10 cellular contexts compared by ENCODE assay signal in the genomic region with DNA sequence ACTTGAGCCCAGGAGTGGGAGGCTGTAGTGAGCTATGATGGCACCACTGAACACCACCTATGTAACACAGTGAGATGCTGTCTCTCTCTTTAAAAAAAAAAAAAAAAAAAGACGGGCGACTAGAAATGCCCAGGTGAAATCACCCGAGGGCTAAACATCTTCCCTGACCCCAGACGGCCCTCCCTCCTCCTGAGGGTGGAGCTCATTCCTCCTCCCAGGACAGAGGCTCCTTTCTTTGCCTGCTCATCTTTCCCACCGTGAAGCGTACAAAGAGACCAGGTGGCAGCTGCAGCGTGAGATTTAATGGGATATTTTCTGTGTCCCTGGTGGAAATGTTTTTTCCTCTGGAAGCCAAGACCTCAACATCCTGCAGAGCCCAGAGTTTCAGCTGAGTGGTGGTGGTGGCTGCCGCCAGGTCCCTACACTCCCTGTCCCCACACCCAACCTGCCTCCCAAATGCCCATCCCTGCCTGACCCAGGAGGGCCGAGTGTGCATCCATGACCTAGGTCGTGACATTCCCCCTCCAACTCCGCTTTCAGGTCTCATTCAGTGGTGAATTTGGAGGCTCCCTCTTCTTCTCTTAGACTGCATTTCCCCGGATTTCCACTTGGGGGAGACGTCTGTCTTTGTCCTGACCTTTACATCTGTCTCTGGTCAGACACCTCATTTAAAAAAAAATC. TPM values are rescaled to one million over a fixed set of nuclear protein-coding genes. Genes with fewer than 3 reads are reported as not detected.
DNase-seq lines count a peak whose midpoint lies in the region; ATAC-seq, FAIRE-seq and TF ChIP-seq lines count a peak whose summit lies in the region.
"Had no signal": no experiment of that assay in that cellular context is flagged by ENCODE, and none has a peak within 500 bp of the region (broad histone marks: within the 10 kb centered on the region; RNA-seq: fewer than 3 reads in every experiment).

No MANE protein-coding gene starts in this region.

- in situ Hi-C loops in brain microvascular endothelial cell (cut with HindIII; ENCODE audit: low pct_ligation_motif_present, low sequenced_read_pairs), result loop anchor here (25.0 kb wide), 1 partner anchor 162 kb away; no protein-coding TSS in a partner anchor

- no peaks in the 10 kb centered on the region for H3K9me1 ChIP-seq in keratinocyte (ENCODE audit: control insufficient read depth, extremely low read depth, insufficient read depth, low read length)

- H2AFZ ChIP-seq in keratinocyte (ENCODE audit: control insufficient read depth, low read length), result no peak overlapping the region

- no peak overlapping the region for H3K9ac ChIP-seq in keratinocyte (ENCODE audit: control insufficient read depth, extremely low read depth, insufficient read depth, low read length)
- H3K9ac ChIP-seq: BLaER1 had no signal

- no peak overlapping the region for H3K4me2 ChIP-seq in keratinocyte (ENCODE audit: control insufficient read depth, extremely low read depth, insufficient read depth, low read depth, low read length)
- H3K4me2 ChIP-seq: BLaER1 had no signal

- DNase-seq in NCI-H1436 (lab: John Stamatoyannopoulos, UW) (peak; percentile 26), NCI-H1436 treated with DMSO at 0.1 percent for 48 hours (lab: John Stamatoyannopoulos, UW) (no peak), RPMI7951 (ENCODE audit: low read depth) (peak; percentile 50), brain microvascular endothelial cell (peak; percentile 63), keratinocyte (ENCODE audit: low read depth, low spot score) (no peak)
- peak; percentile 33 for DNase-seq in Jurkat, Clone E6-1 (ENCODE audit: low read depth, low spot score)
- DNase-seq in stimulated activated naive B cell treated with anti-CD40 and anti-IgM and Interleukin-4, amounts not matched to agents 10 μg/mL and 1 μg/mL and 100 μg/mL, for 72 hours, result no peak

- peaks cover 21 to 28% of the 10 kb centered on the region in 2 donors for H3K27me3 Mint-ChIP-seq in stimulated activated naive B cell treated with anti-CD40 and anti-IgM and Interleukin-4, amounts not matched to agents 10 μg/mL and 1 μg/mL and 100 μg/mL, for 72 hours

- no peaks in the 10 kb centered on the region for H4K20me1 ChIP-seq in keratinocyte (ENCODE audit: control insufficient read depth, extremely low read depth, insufficient read depth, low read length)
- H4K20me1 ChIP-seq: BLaER1 had no signal

- H3K4me1 Mint-ChIP-seq in stimulated activated naive B cell treated with anti-CD40 and anti-IgM and Interleukin-4, amounts not matched to agents 10 μg/mL and 1 μg/mL and 100 μg/mL, for 72 hours, result peaks cover 2 to 6% of the 10 kb centered on the region in 2 donors

- H3K4me3 Mint-ChIP-seq in stimulated activated naive B cell treated with anti-CD40 and anti-IgM and Interleukin-4, amounts not matched to agents 10 μg/mL and 1 μg/mL and 100 μg/mL, for 72 hours, result no peak overlapping the region

- H3K27me3 ChIP-seq in brain microvascular endothelial cell (replicated peaks) (no peaks in the 10 kb centered on the region), keratinocyte (ENCODE audit: control insufficient read depth, extremely low read depth, insufficient read depth, low read length) (no peaks in the 10 kb centered on the region)
- H3K27me3 ChIP-seq: BLaER1 had no signal

- H3K27ac ChIP-seq in brain microvascular endothelial cell (no peak overlapping the region), keratinocyte (ENCODE audit: control insufficient read depth, insufficient read depth, low read length) (no peak overlapping the region)
- H3K27ac ChIP-seq: BLaER1 had no signal

- peaks cover 2 to 4% of the 10 kb centered on the region in 2 donors for H3K9me3 Mint-ChIP-seq in stimulated activated naive B cell treated with anti-CD40 and anti-IgM and Interleukin-4, amounts not matched to agents 10 μg/mL and 1 μg/mL and 100 μg/mL, for 72 hours

- dilution Hi-C loops in keratinocyte (cut with MboI; ENCODE audit: extremely low pct_ligation_motif_present, low sequenced_read_pairs), result no loop called here

- ATAC-seq in stimulated activated naive B cell treated with anti-CD40 and anti-IgM and Interleukin-4, amounts not matched to agents 10 μg/mL and 1 μg/mL and 100 μg/mL, for 72 hours (replicated peaks), result peak; percentile 69 to 74
- no peak for ATAC-seq in GM18861 (IDR thresholded peaks at IDR 0.05; ENCODE audit: unreplicated experiment)

- H3K36me3 ChIP-seq in brain microvascular endothelial cell (replicated peaks) (no peaks in the 10 kb centered on the region), keratinocyte (ENCODE audit: control insufficient read depth in 2 of 2, extremely low read depth in 1 of 2, insufficient read depth in 2 of 2, low read length in 2 of 2) (no peaks in the 10 kb centered on the region)
- H3K36me3 ChIP-seq: BLaER1 had no signal

- H3K4me1 ChIP-seq in keratinocyte (ENCODE audit: control insufficient read depth, extremely low read depth, insufficient read depth, low read length), result no peaks in the 10 kb centered on the region
- H3K4me1 ChIP-seq: BLaER1 had no signal

- H3K9me3 ChIP-seq in keratinocyte (ENCODE audit: control insufficient read depth, low read depth, low read length), result no peaks in the 10 kb centered on the region
- H3K9me3 ChIP-seq: BLaER1 had no signal

- TF ChIP-seq CTCF in brain microvascular endothelial cell (IDR thresholded peaks at IDR 0.05; ENCODE audit: low read depth, low read length, missing control alignments) (peak; percentile 84), keratinocyte (optimal IDR thresholded peaks at IDR 0.05 in 1 of 3, IDR thresholded peaks at IDR 0.05 in 1 of 3, conservative IDR thresholded peaks at IDR 0.05 in 1 of 3; ENCODE audit: extremely low read depth in 1 of 3, insufficient read depth in 2 of 3, low read length in 3 of 3) (peak; percentile 68 to 83 (median 80))

- H3K27ac Mint-ChIP-seq in stimulated activated naive B cell treated with anti-CD40 and anti-IgM and Interleukin-4, amounts not matched to agents 10 μg/mL and 1 μg/mL and 100 μg/mL, for 72 hours, result no peak overlapping the region

- no peaks in the 10 kb centered on the region for H3K79me2 ChIP-seq in keratinocyte (ENCODE audit: control insufficient read depth, insufficient read depth, low read length)

- H3K36me3 Mint-ChIP-seq in stimulated activated naive B cell treated with anti-CD40 and anti-IgM and Interleukin-4, amounts not matched to agents 10 μg/mL and 1 μg/mL and 100 μg/mL, for 72 hours, result no peaks in the 10 kb centered on the region

- FAIRE-seq in keratinocyte (lab: Jason Lieb, UNC), result peak; percentile 49

- no peak overlapping the region for H3K4me3 ChIP-seq in Jurkat, Clone E6-1 (ENCODE audit: low read length)
- H3K4me3 ChIP-seq in brain microvascular endothelial cell (ENCODE audit: low read depth, low read length) (no peak overlapping the region), keratinocyte (ENCODE audit: control insufficient read depth in 2 of 3, extremely low read depth in 1 of 3, insufficient read depth in 2 of 3, low read depth in 1 of 3, low read length in 3 of 3) (no peak overlapping the region)
- H3K4me3 ChIP-seq: BLaER1 had no signal

RNA-seq across cellular contexts. Expression of gene GPRC5B, which starts 14.4 kb away (rescaled TPM):
- 4.7 TPM for polyA plus RNA-seq in Jurkat, Clone E6-1 (2012; ENCODE audit: insufficient read depth, insufficient read length)
- total RNA-seq in RPMI7951 (2014; rRNA removed; shearing (Covaris generic)), result 1.2 and 1.6 TPM in 2 replicates
- 0.03 to 0.23 TPM (median 0.08 TPM) in 3 replicates for polyA plus RNA-seq in keratinocyte
- polyA plus RNA-seq in keratinocyte (2011; ENCODE audit: low read depth), result not detected
- polyA plus RNA-seq in keratinocyte (2011; cell fraction: cytosol; rRNA removed), result 0.01 and 0.05 TPM in 2 replicates
- polyA plus RNA-seq in keratinocyte (2011; cell fraction: nucleus; rRNA removed), result 0.20 and 0.45 TPM in 2 replicates
- polyA plus RNA-seq in keratinocyte (2012; ENCODE audit: low replicate concordance), result 0.17 TPM in 1 of 2 replicates, not detected in the other
- 0.13 TPM in 1 of 3 replicates, not detected in the others for polyA minus RNA-seq in keratinocyte
- polyA minus RNA-seq in keratinocyte (2011; cell fraction: cytosol; rRNA and poly(A)+ RNA removed), result not detected
- polyA minus RNA-seq in keratinocyte (2011; cell fraction: nucleus; rRNA and poly(A)+ RNA removed), result 0.42 and 0.93 TPM in 2 replicates
- total RNA-seq: activated CD8-positive, alpha-beta memory T cell treated with anti-CD3 and anti-CD28 coated beads for 36 hours had no signal

Comparison
In these comparisons a context has a peak if more than half of its experiments do, and no peak if none do; other contexts are left out.
1. DNase-seq: peak in NCI-H1436 (single experiment), Jurkat, Clone E6-1 (single experiment), RPMI7951 (single experiment) and brain microvascular endothelial cell (single experiment); none in NCI-H1436 treated with DMSO at 0.1 percent for 48 hours (single experiment), keratinocyte (single experiment) and stimulated activated naive B cell treated with anti-CD40 and anti-IgM and Interleukin-4, amounts not matched to agents 10 μg/mL and 1 μg/mL and 100 μg/mL, for 72 hours (single experiment).